In genomic region chr3:168047936-168048335, GRCh38 we compare ENCODE assay signal across 5 cellular contexts.
"Had no signal": no experiment of that assay in that cellular context is flagged by ENCODE, and none has a peak within 500 bp of the region (broad histone marks: within the 10 kb centered on the region; RNA-seq: fewer than 3 reads in every experiment).

No MANE protein-coding gene starts in this region.

- DNase-seq: MG63 had no signal

- H3K4me1 ChIP-seq: SJCRH30 had no signal

- H3K27ac ChIP-seq: PC-9, RWPE1, SJCRH30, SK-N-MC had no signal

- H3K9me3 ChIP-seq: MG63, SJCRH30 had no signal

- H3K4me2 ChIP-seq: PC-9 had no signal

- H3K27me3 ChIP-seq: MG63, SJCRH30 had no signal

- H2AFZ ChIP-seq: PC-9 had no signal

- H3K4me3 ChIP-seq: MG63, PC-9, SJCRH30, SK-N-MC had no signal
